8 cellular contexts compared by ENCODE assay signal in the genomic region with DNA sequence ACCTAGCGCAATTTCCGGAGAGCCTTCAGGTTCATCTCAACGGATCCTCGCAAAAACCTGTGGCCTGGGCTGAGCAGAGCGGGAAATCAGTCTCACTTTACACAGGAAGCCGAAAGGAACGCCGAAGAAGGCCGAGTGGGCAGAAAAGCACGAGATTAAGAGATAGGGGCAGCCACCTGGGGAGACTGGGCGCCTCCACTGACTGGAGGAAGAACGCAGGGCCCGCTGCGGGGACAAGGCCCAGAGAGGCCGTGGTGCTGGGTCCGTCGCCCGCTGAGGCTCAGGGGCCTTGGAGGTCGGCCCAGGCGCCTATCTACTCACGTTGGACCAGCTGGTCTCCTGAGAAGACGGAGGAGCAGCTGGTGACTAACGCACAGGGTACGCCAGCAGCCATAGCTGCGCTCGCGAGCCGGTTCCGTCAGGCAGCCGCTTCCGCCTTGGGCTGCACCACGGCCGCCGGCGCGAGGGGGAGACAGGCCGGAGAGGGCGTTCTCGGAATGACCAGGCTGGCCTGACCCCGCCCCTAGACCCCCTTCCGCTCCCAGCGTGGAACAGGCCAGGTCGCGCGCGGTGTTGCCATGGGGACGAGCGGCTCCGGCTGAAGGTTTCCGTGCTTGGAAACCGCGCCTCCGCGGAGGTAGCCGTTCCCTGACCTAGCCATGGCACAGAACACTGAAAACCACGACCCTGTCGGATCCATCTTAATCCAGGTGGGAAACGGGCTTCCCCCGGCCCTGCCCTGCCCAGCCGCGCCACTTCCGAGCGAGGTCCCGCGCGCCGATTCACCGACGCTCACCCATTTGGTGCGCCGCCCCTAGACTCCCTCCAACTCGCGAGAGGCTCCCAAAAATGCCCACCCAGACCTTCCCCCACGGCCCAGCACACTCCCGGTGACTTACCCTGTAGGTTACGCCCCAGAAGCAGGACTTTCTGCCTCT. TPM values are rescaled to one million over a fixed set of nuclear protein-coding genes. Genes with fewer than 3 reads are reported as not detected.
A peak's percentile ranks its signal among the peaks of the same experiment; 100 is the strongest.
DNase-seq lines count a peak whose midpoint lies in the region; ATAC-seq lines count a peak whose summit lies in the region.

Gene AAGAB, minus strand, starts transcription at position 424 of the 938 bp plus-strand sequence. Its CDS starts 30 bp downstream, at position 394.
Gene IQCH, plus strand, starts transcription at position 549 of the 938 bp plus-strand sequence. Its CDS starts 111 bp downstream, at position 660.

- DNase-seq in COLO829 (ENCODE audit: low spot score) (peak; percentile 87), HT-29 (ENCODE audit: low spot score) (peak; percentile 99), memory B cell (ENCODE audit: low spot score in 2 of 2) (peak; percentile 99)
- peak; percentile 98 for DNase-seq in NK-92 treated with Interleukin-12 subunit alpha and Interleukin-12 subunit beta, amount 100 ng/mL, for 24 hours (lab: John Stamatoyannopoulos, UW)
- DNase-seq in activated CD8-positive, alpha-beta memory T cell treated with anti-CD3 and anti-CD28 coated beads for 48 hours (ENCODE audit: low read depth in 2 of 3, low spot score in 2 of 3) = peak; percentile 93 to 99 (median 96)
- DNase-seq in effector memory CD8-positive, alpha-beta T cell = peak; percentile 96 to 98 (median 97)
- DNase-seq in stimulated activated CD8-positive, alpha-beta memory T cell treated with anti-CD3 and anti-CD28 coated beads, Interleukin-12 subunit alpha, Interleukin-12 subunit beta, amount 100 ng/mL, for 1 hour (ENCODE audit: low read depth) = peak; percentile 94

- peaks cover 28 to 41% of the 10 kb centered on the region in 2 donors for H3K4me1 Mint-ChIP-seq in effector memory CD8-positive, alpha-beta T cell (ENCODE audit: low read depth in 2 of 2)
- H3K4me1 Mint-ChIP-seq in memory B cell = peaks cover 16% of the 10 kb centered on the region

- peak; percentile 94 for ATAC-seq in GM21360 (IDR thresholded peaks at IDR 0.05; ENCODE audit: unreplicated experiment)
- ATAC-seq in effector memory CD8-positive, alpha-beta T cell (replicated peaks) = peak; percentile 91
- ATAC-seq in memory B cell (ENCODE audit: low read depth) = peak; percentile 88

- H3K27ac Mint-ChIP-seq in effector memory CD8-positive, alpha-beta T cell = peak within 1 kb of the TSS; percentile 96 to 98
- H3K27ac Mint-ChIP-seq in memory B cell = peak within 1 kb of the TSS; percentile 94

- H3K36me3 Mint-ChIP-seq in effector memory CD8-positive, alpha-beta T cell (ENCODE audit: insufficient read depth) = peaks cover 14% of the 10 kb centered on the region
- H3K36me3 Mint-ChIP-seq in memory B cell = peaks cover 3% of the 10 kb centered on the region

- H3K27me3 Mint-ChIP-seq in effector memory CD8-positive, alpha-beta T cell = no peaks in the 10 kb centered on the region
- no peaks in the 10 kb centered on the region for H3K27me3 Mint-ChIP-seq in memory B cell

- H3K9me3 Mint-ChIP-seq in effector memory CD8-positive, alpha-beta T cell = no peaks in the 10 kb centered on the region
- no peaks in the 10 kb centered on the region for H3K9me3 Mint-ChIP-seq in memory B cell

- peak within 1 kb of the TSS; percentile 98 for H3K4me3 Mint-ChIP-seq in effector memory CD8-positive, alpha-beta T cell
- peak within 1 kb of the TSS; percentile 93 for H3K4me3 Mint-ChIP-seq in memory B cell

RNA-seq across cellular contexts. Expression of gene AAGAB, which starts in this region (rescaled TPM):
- total RNA-seq in HT-29 (2014; rRNA removed; shearing (Covaris generic)) = 42.0 and 43.8 TPM in 2 replicates

RNA-seq across cellular contexts. Expression of gene IQCH, which starts in this region (rescaled TPM):
- 1.9 and 2.6 TPM in 2 replicates for total RNA-seq in HT-29 (2014; rRNA removed; shearing (Covaris generic))

Comparison
In these comparisons a context has a peak if more than half of its experiments do, and no peak if none do; other contexts are left out.
1. Peak in every context shown above with its lines: DNase-seq and ATAC-seq.